Comparison of ENCODE assay signal across 24 cellular contexts in the genomic region with DNA sequence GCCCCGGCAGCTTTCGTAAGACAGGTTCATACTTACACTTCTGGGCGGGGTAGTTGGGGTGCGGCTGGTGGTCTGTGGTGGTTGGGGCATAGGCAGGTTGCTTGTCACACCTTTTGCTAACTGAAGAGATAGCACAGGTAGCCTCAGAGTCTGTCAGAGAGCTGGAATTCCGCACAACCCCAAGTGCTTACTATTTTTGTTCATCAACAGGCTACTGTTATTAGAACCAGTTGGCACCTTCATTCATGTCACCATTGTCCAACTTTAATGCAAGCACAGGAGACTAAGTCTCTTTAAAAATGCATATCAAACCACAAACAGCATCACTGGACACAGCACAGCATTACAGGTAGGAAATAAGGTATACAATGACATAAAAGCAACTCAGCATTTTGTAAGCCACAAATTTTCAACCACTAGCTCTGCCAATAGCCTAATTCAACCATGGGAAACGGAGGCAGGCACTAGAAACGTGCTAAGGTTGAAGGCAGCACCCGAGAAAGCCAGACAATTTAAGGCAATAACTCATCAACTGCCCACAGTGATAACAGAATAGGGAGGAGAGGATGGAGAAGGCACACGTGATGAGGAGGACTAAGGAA.
"Had no signal": no experiment of that assay in that cellular context is flagged by ENCODE, and none has a peak within 500 bp of the region (broad histone marks: within the 10 kb centered on the region; RNA-seq: fewer than 3 reads in every experiment).

No MANE protein-coding gene starts in this region.

- H3K27ac ChIP-seq: colonic mucosa, epithelial cell of prostate, esophagus muscularis mucosa, foreskin keratinocyte, gastroesophageal sphincter, neural progenitor cell, parathyroid adenoma, skin epidermis, spleen, testis, tibial artery had no signal

- H3K4me2 ChIP-seq: neural progenitor cell had no signal

- DNase-seq: colonic mucosa; effector CD8-positive, alpha-beta T cell; endodermal cell; foreskin keratinocyte; hypothalamus; immature natural killer cell; islet precursor cell; kidney glomerular epithelial cell; mesenchymal stem cell; midbrain; naive thymus-derived CD4-positive, alpha-beta T cell; spleen; stimulated activated CD4-positive, alpha-beta T cell treated with anti-CD3 and anti-CD28 coated beads, Interleukin-4, amount 100 ng/mL, for 4 hours; stimulated activated naive CD8-positive, alpha-beta T cell treated with anti-CD3 and anti-CD28 coated beads, Interleukin-15, Interleukin-2, amounts not matched to agents 100 U/mL and 50 U/mL, for 24 hours; substantia nigra; testis; tibial artery had no signal

- ATAC-seq: foreskin keratinocyte; gastroesophageal sphincter; naive thymus-derived CD4-positive, alpha-beta T cell; stimulated activated memory B cell treated with anti-CD40 and anti-IgM and Interleukin-4, amounts not matched to agents 10 μg/mL and 1 μg/mL and 100 μg/mL, for 72 hours; stimulated activated naive CD8-positive, alpha-beta T cell treated with anti-CD3 and anti-CD28 coated beads, Interleukin-15, Interleukin-2, amounts not matched to agents 100 U/mL and 50 U/mL, for 24 hours had no signal

- H3K9me3 ChIP-seq: colonic mucosa, esophagus muscularis mucosa, gastroesophageal sphincter, spleen, testis, tibial artery had no signal

- H3K4me1 ChIP-seq: colonic mucosa, foreskin keratinocyte, neural progenitor cell, parathyroid adenoma, spleen, testis, tibial artery had no signal

- H3K27me3 ChIP-seq: colonic mucosa, esophagus muscularis mucosa, foreskin keratinocyte, gastroesophageal sphincter, neural progenitor cell, spleen, testis, tibial artery had no signal

- H3K4me3 ChIP-seq: colonic mucosa, esophagus muscularis mucosa, gastroesophageal sphincter, neural progenitor cell, skin epidermis, spleen, testis, tibial artery had no signal
